Comparison of ENCODE assay signal across 1 cellular context in genomic region chr15:62108411-62108810, GRCh38.
TF ChIP-seq lines count a peak whose summit lies in the region.

No MANE protein-coding gene starts in this region.

TF ChIP-seq in endothelial cell of umbilical vein, 7 proteins besides CTCF, POLR2A, EP300 and RAD21:
- TF ChIP-seq EZH2 (IDR thresholded peaks at IDR 0.05; ENCODE audit: borderline replicate concordance, low read depth, low read length, severe bottlenecking) (no peak), GATA2 (IDR thresholded peaks at IDR 0.05; ENCODE audit: insufficient read depth, insufficient read length, low read depth, low read length) (peak; percentile 20), JUN (IDR thresholded peaks at IDR 0.05; ENCODE audit: borderline replicate concordance, insufficient read depth, insufficient read length, low read depth) (no peak)
TF ChIP-seq in endothelial cell of umbilical vein: peak in this region for 1.
